In genomic region chr13:31773538-31773937, GRCh38 we compare ENCODE assay signal across 12 cellular contexts. TPM values are rescaled to one million over a fixed set of nuclear protein-coding genes. Genes with fewer than 3 reads are reported as not detected.
DNase-seq lines count a peak whose midpoint lies in the region; ATAC-seq and TF ChIP-seq lines count a peak whose summit lies in the region.
"Had no signal": no experiment of that assay in that cellular context is flagged by ENCODE, and none has a peak within 500 bp of the region (broad histone marks: within the 10 kb centered on the region; RNA-seq: fewer than 3 reads in every experiment).

No MANE protein-coding gene starts in this region.

- intact Hi-C loops in tibial artery (cut with DNase I; ENCODE audit: low total_unique reads): no loop called here

- no peak for DNase-seq in activated naive CD8-positive, alpha-beta T cell treated with anti-CD3 and anti-CD28 coated beads for 36 hours
- DNase-seq in fibroblast of peridontal ligament (ENCODE audit: extremely low read depth) (peak; percentile 94), tibial artery (no peak)
- DNase-seq: MM.1S, NCI-H510A treated with DMSO at 0.1 percent for 48 hours, SHP77 had no signal

- no peaks in the 10 kb centered on the region for H3K36me3 Mint-ChIP-seq in activated naive CD8-positive, alpha-beta T cell
- H3K36me3 Mint-ChIP-seq in activated naive CD8-positive, alpha-beta T cell treated with anti-CD3 and anti-CD28 coated beads for 36 hours: no peaks in the 10 kb centered on the region
- H3K36me3 Mint-ChIP-seq in activated T-helper 17 cell treated with anti-CD3 and anti-CD28 coated beads, Interleukin-2, amount 50 U/mL, for 72 hours (ENCODE audit: low read depth): no peaks in the 10 kb centered on the region

- peak overlapping the region; percentile 85 to 86 for H3K27ac ChIP-seq in tibial artery
- H3K27ac ChIP-seq: BLaER1 had no signal

- peaks cover 0 to 62% (median 26%) of the 10 kb centered on the region in 4 donors for H3K4me1 ChIP-seq in tibial artery

- H3K4me3 ChIP-seq in tibial artery: no peak overlapping the region
- H3K4me3 ChIP-seq: BLaER1 had no signal

- H3K9me3 ChIP-seq in tibial artery: no peaks in the 10 kb centered on the region
- H3K9me3 ChIP-seq: BLaER1 had no signal

- no peak for ATAC-seq in activated T-helper 17 cell treated with anti-CD3 and anti-CD28 coated beads, Interleukin-2, amount 50 U/mL, for 72 hours (replicated peaks)
- ATAC-seq in HG02885 (IDR thresholded peaks at IDR 0.05; ENCODE audit: poor library complexity, unreplicated experiment) (no peak), HG02852 (IDR thresholded peaks at IDR 0.05; ENCODE audit: unreplicated experiment) (no peak), HG03442 (IDR thresholded peaks at IDR 0.05; ENCODE audit: unreplicated experiment) (no peak)

- H3K4me1 Mint-ChIP-seq in activated naive CD8-positive, alpha-beta T cell (ENCODE audit: low read depth): peaks cover 9% of the 10 kb centered on the region
- H3K4me1 Mint-ChIP-seq in activated naive CD8-positive, alpha-beta T cell treated with anti-CD3 and anti-CD28 coated beads for 36 hours: peaks cover 8% of the 10 kb centered on the region
- H3K4me1 Mint-ChIP-seq in activated T-helper 17 cell treated with anti-CD3 and anti-CD28 coated beads, Interleukin-2, amount 50 U/mL, for 72 hours: peaks cover 14% of the 10 kb centered on the region

- no peak overlapping the region for H3K27ac Mint-ChIP-seq in activated naive CD8-positive, alpha-beta T cell
- H3K27ac Mint-ChIP-seq in activated naive CD8-positive, alpha-beta T cell treated with anti-CD3 and anti-CD28 coated beads for 36 hours: no peak overlapping the region
- H3K27ac Mint-ChIP-seq in activated T-helper 17 cell treated with anti-CD3 and anti-CD28 coated beads, Interleukin-2, amount 50 U/mL, for 72 hours: peak overlapping the region; percentile 55

- no peaks in the 10 kb centered on the region for H3K9me3 Mint-ChIP-seq in activated naive CD8-positive, alpha-beta T cell (ENCODE audit: low read depth)
- H3K9me3 Mint-ChIP-seq in activated naive CD8-positive, alpha-beta T cell treated with anti-CD3 and anti-CD28 coated beads for 36 hours: no peaks in the 10 kb centered on the region
- no peaks in the 10 kb centered on the region for H3K9me3 Mint-ChIP-seq in activated T-helper 17 cell treated with anti-CD3 and anti-CD28 coated beads, Interleukin-2, amount 50 U/mL, for 72 hours

- H3K36me3 ChIP-seq in tibial artery: no peaks in the 10 kb centered on the region
- H3K36me3 ChIP-seq: BLaER1 had no signal

- H3K27me3 Mint-ChIP-seq in activated naive CD8-positive, alpha-beta T cell: no peaks in the 10 kb centered on the region
- H3K27me3 Mint-ChIP-seq in activated naive CD8-positive, alpha-beta T cell treated with anti-CD3 and anti-CD28 coated beads for 36 hours: peaks cover under 1% of the 10 kb centered on the region
- H3K27me3 Mint-ChIP-seq in activated T-helper 17 cell treated with anti-CD3 and anti-CD28 coated beads, Interleukin-2, amount 50 U/mL, for 72 hours: no peaks in the 10 kb centered on the region

- H3K27me3 ChIP-seq in tibial artery: no peaks in the 10 kb centered on the region
- H3K27me3 ChIP-seq: BLaER1 had no signal

- no peak for TF ChIP-seq CTCF in tibial artery (IDR thresholded peaks at IDR 0.05)

- H3K4me3 Mint-ChIP-seq in activated naive CD8-positive, alpha-beta T cell: peak overlapping the region; percentile 38
- no peak overlapping the region for H3K4me3 Mint-ChIP-seq in activated naive CD8-positive, alpha-beta T cell treated with anti-CD3 and anti-CD28 coated beads for 36 hours
- peak overlapping the region; percentile 63 for H3K4me3 Mint-ChIP-seq in activated T-helper 17 cell treated with anti-CD3 and anti-CD28 coated beads, Interleukin-2, amount 50 U/mL, for 72 hours

RNA-seq across cellular contexts. Expression of gene RXFP2, which starts 34.2 kb away (rescaled TPM):
- not detected for total RNA-seq in activated naive CD8-positive, alpha-beta T cell treated with anti-CD3 and anti-CD28 coated beads for 36 hours
- not detected for total RNA-seq in activated T-helper 17 cell treated with anti-CD3 and anti-CD28 coated beads, Interleukin-2, amount 50 U/mL, for 72 hours
